Comparison of ENCODE assay signal across 14 cellular contexts in the genomic region with DNA sequence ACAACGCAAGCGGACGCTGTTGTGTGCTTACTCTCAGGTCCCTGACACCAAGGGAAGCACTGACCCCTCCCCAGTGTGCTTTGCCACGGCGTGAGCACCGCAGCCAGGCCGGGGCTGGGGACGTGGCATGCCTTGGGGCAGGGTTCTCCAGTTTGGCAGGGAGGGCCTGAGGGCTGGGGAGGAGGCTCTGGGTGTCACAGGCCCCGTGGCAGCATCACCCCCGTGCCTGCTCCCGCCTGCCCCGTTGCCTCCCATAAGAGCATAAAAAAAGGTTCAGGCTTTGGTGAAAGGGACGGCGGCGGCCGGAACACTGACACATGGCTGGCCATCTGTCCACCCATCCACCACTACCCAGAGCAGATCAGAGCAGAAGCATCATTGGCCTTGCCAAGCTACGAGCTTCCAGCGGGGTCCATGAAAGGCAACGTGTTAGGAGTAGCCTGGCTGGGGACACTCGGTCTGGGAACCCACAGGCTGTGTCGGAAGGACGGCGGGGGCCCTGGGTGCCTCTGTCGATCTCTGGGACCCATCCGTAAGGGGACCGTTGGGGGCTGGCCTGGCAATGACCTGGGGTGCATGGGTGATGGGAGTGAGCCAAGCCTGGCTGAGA.
"Had no signal": no experiment of that assay in that cellular context is flagged by ENCODE, and none has a peak within 500 bp of the region (broad histone marks: within the 10 kb centered on the region; RNA-seq: fewer than 3 reads in every experiment).

No MANE protein-coding gene starts in this region.

- H3K27me3 ChIP-seq: colonic mucosa, ovary had no signal

- ATAC-seq: activated CD4-positive, CD25-positive, alpha-beta regulatory T cell treated with anti-CD3 and anti-CD28 coated beads, Interleukin-2, amount 50 U/mL, for 24 hours; activated naive CD8-positive, alpha-beta T cell treated with anti-CD3 and anti-CD28 coated beads, Interleukin-2, amount 50 U/mL, for 24 hours; activated T-helper 17 cell treated with anti-CD3 and anti-CD28 coated beads, Interleukin-2, amount 50 U/mL, for 72 hours; sciatic nerve; stimulated activated naive CD8-positive, alpha-beta T cell treated with anti-CD3 and anti-CD28 coated beads, Interleukin-15, amount 100 ng/mL, for 72 hours had no signal

- DNase-seq: activated naive CD4-positive, alpha-beta T cell treated with anti-CD3 and anti-CD28 coated beads for 36 hours; activated naive CD8-positive, alpha-beta T cell treated with anti-CD3 and anti-CD28 coated beads, Interleukin-2, amount 50 U/mL, for 24 hours; colonic mucosa; esophagus squamous epithelium; hypothalamus; spleen; stimulated activated naive CD8-positive, alpha-beta T cell treated with anti-CD3 and anti-CD28 coated beads, Interleukin-15, amount 100 ng/mL, for 72 hours had no signal

- FAIRE-seq: astrocyte, bronchial epithelial cell, endothelial cell of umbilical vein had no signal

- H3K4me1 ChIP-seq: colonic mucosa had no signal

- H3K9me3 ChIP-seq: colonic mucosa, esophagus squamous epithelium, ovary, spleen had no signal

- H3K4me3 ChIP-seq: colonic mucosa, esophagus squamous epithelium, ovary, spleen had no signal

- H3K27ac ChIP-seq: colonic mucosa, esophagus squamous epithelium, ovary, spleen had no signal

- H3K36me3 ChIP-seq: colonic mucosa, esophagus squamous epithelium, ovary, spleen had no signal
